ENCODE assay signal across 1 cellular context in the genomic region with DNA sequence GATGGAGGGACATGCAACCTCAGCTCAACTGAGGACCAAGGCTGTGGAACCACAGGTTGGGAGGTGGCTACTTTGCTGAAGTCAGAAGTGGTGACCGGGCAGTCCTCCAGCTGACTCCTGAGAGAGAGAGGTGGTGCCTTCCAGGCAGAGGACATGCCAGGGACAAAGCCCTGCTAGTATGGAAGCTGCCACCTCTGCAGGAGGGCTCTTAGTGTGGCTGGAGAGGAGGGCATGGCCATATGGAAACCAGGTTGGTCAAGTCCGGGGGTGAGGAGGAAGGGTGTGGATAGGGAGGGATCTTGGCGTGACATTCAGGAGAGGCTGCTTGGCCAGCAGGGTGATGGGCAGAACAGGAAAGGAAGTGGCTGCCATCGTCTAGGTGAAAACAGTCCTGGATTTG.
TF ChIP-seq lines count a peak whose summit lies in the region.

No MANE protein-coding gene starts in this region.

TF ChIP-seq in HEK293, 187 proteins besides CTCF, POLR2A, EP300 and RAD21 (continued from another document):
- peak; percentile 50 for TF ChIP-seq PRDM10 (tag by site-specific recombination; IDR thresholded peaks at IDR 0.05)
- TF ChIP-seq ZSCAN23 (tag by site-specific recombination; IDR thresholded peaks at IDR 0.05): no peak
- TF ChIP-seq ZNF266 (tag by site-specific recombination; IDR thresholded peaks at IDR 0.05; ENCODE audit: low read depth): no peak
